1 cellular context compared by ENCODE assay signal in the genomic region with DNA sequence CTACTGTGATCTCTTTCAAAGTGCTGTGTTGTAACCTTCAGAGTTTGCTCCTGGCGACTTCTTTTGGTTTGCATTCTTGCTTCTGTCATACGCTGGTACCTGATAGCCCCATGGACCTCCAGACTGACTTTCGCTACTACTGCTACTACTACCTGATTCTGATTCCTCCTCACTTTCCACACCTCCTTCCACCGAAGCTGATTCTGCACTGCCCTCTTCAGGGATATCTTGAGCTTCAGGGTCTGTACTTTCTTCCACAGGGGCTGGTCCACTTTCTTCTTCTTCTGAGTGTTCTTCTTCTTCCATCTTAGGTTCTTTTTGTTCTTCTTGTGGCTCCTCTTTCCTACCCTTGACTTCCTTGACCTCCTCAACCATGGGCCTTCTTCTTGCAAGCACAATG.
TF ChIP-seq lines count a peak whose summit lies in the region.

No MANE protein-coding gene starts in this region.

TF ChIP-seq in GM23338, 12 proteins besides CTCF, POLR2A, EP300 and RAD21:
- TF ChIP-seq, protein P1, sequence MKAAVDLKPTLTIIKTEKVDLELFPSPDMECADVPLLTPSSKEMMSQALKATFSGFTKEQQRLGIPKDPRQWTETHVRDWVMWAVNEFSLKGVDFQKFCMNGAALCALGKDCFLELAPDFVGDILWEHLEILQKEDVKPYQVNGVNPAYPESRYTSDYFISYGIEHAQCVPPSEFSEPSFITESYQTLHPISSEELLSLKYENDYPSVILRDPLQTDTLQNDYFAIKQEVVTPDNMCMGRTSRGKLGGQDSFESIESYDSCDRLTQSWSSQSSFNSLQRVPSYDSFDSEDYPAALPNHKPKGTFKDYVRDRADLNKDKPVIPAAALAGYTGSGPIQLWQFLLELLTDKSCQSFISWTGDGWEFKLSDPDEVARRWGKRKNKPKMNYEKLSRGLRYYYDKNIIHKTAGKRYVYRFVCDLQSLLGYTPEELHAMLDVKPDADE (IDR thresholded peaks at IDR 0.05): no peak
- TF ChIP-seq ZNF331 (CRISPR knock-in tag; IDR thresholded peaks at IDR 0.05; ENCODE audit: low read depth): no peak
- TF ChIP-seq CREB1 (CRISPR knock-in tag; IDR thresholded peaks at IDR 0.05; ENCODE audit: low read depth): no peak
- no peak for TF ChIP-seq ZNF114 (CRISPR knock-in tag; IDR thresholded peaks at IDR 0.05)
- no peak for TF ChIP-seq STAT1 (IDR thresholded peaks at IDR 0.05; ENCODE audit: unreplicated experiment)
- TF ChIP-seq, protein P2, sequence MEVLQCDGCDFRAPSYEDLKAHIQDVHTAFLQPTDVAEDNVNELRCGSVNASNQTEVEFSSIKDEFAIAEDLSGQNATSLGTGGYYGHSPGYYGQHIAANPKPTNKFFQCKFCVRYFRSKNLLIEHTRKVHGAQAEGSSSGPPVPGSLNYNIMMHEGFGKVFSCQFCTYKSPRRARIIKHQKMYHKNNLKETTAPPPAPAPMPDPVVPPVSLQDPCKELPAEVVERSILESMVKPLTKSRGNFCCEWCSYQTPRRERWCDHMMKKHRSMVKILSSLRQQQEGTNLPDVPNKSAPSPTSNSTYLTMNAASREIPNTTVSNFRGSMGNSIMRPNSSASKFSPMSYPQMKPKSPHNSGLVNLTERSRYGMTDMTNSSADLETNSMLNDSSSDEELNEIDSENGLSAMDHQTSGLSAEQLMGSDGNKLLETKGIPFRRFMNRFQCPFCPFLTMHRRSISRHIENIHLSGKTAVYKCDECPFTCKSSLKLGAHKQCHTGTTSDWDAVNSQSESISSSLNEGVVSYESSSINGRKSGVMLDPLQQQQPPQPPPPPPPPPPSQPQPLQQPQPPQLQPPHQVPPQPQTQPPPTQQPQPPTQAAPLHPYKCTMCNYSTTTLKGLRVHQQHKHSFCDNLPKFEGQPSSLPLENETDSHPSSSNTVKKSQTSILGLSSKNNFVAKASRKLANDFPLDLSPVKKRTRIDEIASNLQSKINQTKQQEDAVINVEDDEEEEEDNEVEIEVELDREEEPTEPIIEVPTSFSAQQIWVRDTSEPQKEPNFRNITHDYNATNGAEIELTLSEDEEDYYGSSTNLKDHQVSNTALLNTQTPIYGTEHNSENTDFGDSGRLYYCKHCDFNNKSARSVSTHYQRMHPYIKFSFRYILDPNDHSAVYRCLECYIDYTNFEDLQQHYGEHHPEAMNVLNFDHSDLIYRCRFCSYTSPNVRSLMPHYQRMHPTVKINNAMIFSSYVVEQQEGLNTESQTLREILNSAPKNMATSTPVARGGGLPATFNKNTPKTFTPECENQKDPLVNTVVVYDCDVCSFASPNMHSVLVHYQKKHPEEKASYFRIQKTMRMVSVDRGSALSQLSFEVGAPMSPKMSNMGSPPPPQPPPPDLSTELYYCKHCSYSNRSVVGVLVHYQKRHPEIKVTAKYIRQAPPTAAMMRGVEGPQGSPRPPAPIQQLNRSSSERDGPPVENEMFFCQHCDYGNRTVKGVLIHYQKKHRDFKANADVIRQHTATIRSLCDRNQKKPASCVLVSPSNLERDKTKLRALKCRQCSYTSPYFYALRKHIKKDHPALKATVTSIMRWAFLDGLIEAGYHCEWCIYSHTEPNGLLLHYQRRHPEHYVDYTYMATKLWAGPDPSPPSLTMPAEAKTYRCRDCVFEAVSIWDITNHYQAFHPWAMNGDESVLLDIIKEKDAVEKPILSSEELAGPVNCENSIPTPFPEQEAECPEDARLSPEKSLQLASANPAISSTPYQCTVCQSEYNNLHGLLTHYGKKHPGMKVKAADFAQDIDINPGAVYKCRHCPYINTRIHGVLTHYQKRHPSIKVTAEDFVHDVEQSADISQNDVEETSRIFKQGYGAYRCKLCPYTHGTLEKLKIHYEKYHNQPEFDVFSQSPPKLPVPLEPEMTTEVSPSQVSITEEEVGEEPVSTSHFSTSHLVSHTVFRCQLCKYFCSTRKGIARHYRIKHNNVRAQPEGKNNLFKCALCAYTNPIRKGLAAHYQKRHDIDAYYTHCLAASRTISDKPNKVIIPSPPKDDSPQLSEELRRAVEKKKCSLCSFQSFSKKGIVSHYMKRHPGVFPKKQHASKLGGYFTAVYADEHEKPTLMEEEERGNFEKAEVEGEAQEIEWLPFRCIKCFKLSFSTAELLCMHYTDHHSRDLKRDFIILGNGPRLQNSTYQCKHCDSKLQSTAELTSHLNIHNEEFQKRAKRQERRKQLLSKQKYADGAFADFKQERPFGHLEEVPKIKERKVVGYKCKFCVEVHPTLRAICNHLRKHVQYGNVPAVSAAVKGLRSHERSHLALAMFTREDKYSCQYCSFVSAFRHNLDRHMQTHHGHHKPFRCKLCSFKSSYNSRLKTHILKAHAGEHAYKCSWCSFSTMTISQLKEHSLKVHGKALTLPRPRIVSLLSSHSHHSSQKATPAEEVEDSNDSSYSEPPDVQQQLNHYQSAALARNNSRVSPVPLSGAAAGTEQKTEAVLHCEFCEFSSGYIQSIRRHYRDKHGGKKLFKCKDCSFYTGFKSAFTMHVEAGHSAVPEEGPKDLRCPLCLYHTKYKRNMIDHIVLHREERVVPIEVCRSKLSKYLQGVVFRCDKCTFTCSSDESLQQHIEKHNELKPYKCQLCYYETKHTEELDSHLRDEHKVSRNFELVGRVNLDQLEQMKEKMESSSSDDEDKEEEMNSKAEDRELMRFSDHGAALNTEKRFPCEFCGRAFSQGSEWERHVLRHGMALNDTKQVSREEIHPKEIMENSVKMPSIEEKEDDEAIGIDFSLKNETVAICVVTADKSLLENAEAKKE (CRISPR knock-in tag; IDR thresholded peaks at IDR 0.05): no peak
- TF ChIP-seq, protein P3, sequence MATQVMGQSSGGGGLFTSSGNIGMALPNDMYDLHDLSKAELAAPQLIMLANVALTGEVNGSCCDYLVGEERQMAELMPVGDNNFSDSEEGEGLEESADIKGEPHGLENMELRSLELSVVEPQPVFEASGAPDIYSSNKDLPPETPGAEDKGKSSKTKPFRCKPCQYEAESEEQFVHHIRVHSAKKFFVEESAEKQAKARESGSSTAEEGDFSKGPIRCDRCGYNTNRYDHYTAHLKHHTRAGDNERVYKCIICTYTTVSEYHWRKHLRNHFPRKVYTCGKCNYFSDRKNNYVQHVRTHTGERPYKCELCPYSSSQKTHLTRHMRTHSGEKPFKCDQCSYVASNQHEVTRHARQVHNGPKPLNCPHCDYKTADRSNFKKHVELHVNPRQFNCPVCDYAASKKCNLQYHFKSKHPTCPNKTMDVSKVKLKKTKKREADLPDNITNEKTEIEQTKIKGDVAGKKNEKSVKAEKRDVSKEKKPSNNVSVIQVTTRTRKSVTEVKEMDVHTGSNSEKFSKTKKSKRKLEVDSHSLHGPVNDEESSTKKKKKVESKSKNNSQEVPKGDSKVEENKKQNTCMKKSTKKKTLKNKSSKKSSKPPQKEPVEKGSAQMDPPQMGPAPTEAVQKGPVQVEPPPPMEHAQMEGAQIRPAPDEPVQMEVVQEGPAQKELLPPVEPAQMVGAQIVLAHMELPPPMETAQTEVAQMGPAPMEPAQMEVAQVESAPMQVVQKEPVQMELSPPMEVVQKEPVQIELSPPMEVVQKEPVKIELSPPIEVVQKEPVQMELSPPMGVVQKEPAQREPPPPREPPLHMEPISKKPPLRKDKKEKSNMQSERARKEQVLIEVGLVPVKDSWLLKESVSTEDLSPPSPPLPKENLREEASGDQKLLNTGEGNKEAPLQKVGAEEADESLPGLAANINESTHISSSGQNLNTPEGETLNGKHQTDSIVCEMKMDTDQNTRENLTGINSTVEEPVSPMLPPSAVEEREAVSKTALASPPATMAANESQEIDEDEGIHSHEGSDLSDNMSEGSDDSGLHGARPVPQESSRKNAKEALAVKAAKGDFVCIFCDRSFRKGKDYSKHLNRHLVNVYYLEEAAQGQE (IDR thresholded peaks at IDR 0.05; ENCODE audit: unreplicated experiment): no peak
- no peak for TF ChIP-seq NANOG (IDR thresholded peaks at IDR 0.05; ENCODE audit: borderline replicate concordance)
- TF ChIP-seq POLR2AphosphoS5 (IDR thresholded peaks at IDR 0.05; ENCODE audit: low read depth): no peak
- TF ChIP-seq EZH2phosphoT487 (IDR thresholded peaks at IDR 0.05; ENCODE audit: unreplicated experiment): no peak
